ENCODE assay signal across 17 cellular contexts in genomic region chr7:151833691-151834090, GRCh38.
"Had no signal": no experiment of that assay in that cellular context is flagged by ENCODE, and none has a peak within 500 bp of the region (broad histone marks: within the 10 kb centered on the region; RNA-seq: fewer than 3 reads in every experiment).

No MANE protein-coding gene starts in this region.

- H3K9me3 Mint-ChIP-seq: activated naive CD4-positive, alpha-beta T cell treated with anti-CD3 and anti-CD28 coated beads for 36 hours; activated T-helper 2 cell treated with anti-CD3 and anti-CD28 coated beads, Interferon-gamma antibody, Interleukin-2, Interleukin-4, amounts not matched to agents 10 μg/mL and 5 μg/mL and 100 μg/mL, durations not matched to agents 14 hours and 24 hours and 36 hours; natural killer cell treated with Interleukin-12 subunit alpha and Interleukin-12 subunit beta and Interleukin-15 and Interleukin-18, amount 100 ng/mL, for 72 hours had no signal

- H3K27ac ChIP-seq: left ventricle myocardium inferior had no signal

- H3K4me1 ChIP-seq: left ventricle myocardium inferior had no signal

- H3K36me3 ChIP-seq: left ventricle myocardium inferior had no signal

- DNase-seq: activated CD4-positive, alpha-beta T cell treated with anti-CD3 and anti-CD28 coated beads for 1 hour; activated CD4-positive, alpha-beta T cell treated with anti-CD3 and anti-CD28 coated beads, Interleukin-2, amount 50 U/mL, for 4 hours; activated naive CD4-positive, alpha-beta T cell treated with anti-CD3 and anti-CD28 coated beads for 36 hours; hippocampal formation; left ventricle myocardium inferior; mesendoderm; occipital lobe; small intestine; stimulated activated CD4-positive, alpha-beta T cell treated with anti-CD3 and anti-CD28 coated beads, Interleukin-4, amount 100 ng/mL, for 4 hours; stimulated activated CD8-positive, alpha-beta memory T cell treated with anti-CD3 and anti-CD28 coated beads, Interleukin-4, amount 100 ng/mL, for 48 hours; stimulated activated naive CD4-positive, alpha-beta T cell treated with Interleukin-2 at 50 U/mL for 16 hours; T-helper 9 cell; trophoblast cell had no signal

- H3K4me3 Mint-ChIP-seq: activated naive CD4-positive, alpha-beta T cell treated with anti-CD3 and anti-CD28 coated beads for 36 hours; natural killer cell treated with Interleukin-12 subunit alpha and Interleukin-12 subunit beta and Interleukin-15 and Interleukin-18, amount 100 ng/mL, for 72 hours had no signal

- H3K9me3 ChIP-seq: left ventricle myocardium inferior had no signal

- H3K27me3 Mint-ChIP-seq: natural killer cell treated with Interleukin-12 subunit alpha and Interleukin-12 subunit beta and Interleukin-15 and Interleukin-18, amount 100 ng/mL, for 72 hours had no signal

- H3K27ac Mint-ChIP-seq: activated naive CD4-positive, alpha-beta T cell treated with anti-CD3 and anti-CD28 coated beads for 36 hours; activated T-helper 2 cell treated with anti-CD3 and anti-CD28 coated beads, Interferon-gamma antibody, Interleukin-2, Interleukin-4, amounts not matched to agents 10 μg/mL and 5 μg/mL and 100 μg/mL, durations not matched to agents 14 hours and 24 hours and 36 hours; natural killer cell treated with Interleukin-12 subunit alpha and Interleukin-12 subunit beta and Interleukin-15 and Interleukin-18, amount 100 ng/mL, for 72 hours had no signal

- H3K4me3 ChIP-seq: left ventricle myocardium inferior had no signal

- ATAC-seq: esophagus mucosa; natural killer cell treated with Interleukin-12 subunit alpha and Interleukin-12 subunit beta and Interleukin-15 and Interleukin-18, amount 100 ng/mL, for 72 hours; right cardiac atrium had no signal
